In the genomic region with DNA sequence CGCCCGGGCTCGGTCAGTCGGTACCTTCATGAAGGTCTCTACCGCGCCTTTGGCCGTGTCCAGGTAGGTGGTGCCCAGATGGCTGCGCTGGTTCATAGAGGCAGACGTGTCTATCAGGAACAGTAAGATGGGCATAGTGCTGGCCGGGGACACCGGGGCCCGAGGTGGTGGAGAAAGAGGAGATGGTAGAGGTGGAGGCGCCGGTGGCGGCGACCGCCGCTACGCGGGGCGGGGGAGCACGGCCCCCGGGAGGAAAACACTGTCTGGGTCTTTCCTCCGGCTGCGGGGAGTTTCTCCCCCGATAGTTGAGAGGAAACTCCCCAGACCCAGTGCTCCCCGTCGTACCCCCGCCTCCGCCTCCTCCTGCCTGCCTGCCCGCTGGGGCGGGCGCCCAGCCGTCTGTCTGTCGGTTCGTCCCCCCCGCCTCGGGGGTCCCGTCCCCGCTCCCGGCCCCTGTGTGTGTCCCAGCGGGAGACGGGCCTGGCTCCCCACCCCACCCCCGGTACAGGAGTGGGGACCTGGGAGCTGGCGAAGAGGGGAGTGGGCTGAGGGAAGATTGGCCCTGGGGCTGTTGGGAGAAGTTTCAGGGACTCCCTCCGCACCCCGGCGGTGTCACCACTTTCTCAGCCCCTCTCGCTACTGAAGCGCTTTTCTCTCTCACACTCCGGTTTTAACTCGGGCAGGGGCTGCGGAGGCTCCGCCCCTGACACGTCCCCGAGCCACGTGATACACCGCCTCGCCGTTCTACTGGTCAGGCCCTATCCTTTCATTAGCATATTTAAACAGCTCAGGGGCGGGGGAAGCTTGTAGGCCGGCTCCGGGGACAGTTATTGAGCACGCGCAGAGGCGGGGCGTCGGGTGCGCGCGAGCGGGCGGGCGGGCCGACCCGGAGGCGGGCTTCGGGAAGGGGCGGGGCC, we compare ENCODE assay signal across 1 cellular context.
TF ChIP-seq lines count a peak whose summit lies in the region.

A gene with protein sequence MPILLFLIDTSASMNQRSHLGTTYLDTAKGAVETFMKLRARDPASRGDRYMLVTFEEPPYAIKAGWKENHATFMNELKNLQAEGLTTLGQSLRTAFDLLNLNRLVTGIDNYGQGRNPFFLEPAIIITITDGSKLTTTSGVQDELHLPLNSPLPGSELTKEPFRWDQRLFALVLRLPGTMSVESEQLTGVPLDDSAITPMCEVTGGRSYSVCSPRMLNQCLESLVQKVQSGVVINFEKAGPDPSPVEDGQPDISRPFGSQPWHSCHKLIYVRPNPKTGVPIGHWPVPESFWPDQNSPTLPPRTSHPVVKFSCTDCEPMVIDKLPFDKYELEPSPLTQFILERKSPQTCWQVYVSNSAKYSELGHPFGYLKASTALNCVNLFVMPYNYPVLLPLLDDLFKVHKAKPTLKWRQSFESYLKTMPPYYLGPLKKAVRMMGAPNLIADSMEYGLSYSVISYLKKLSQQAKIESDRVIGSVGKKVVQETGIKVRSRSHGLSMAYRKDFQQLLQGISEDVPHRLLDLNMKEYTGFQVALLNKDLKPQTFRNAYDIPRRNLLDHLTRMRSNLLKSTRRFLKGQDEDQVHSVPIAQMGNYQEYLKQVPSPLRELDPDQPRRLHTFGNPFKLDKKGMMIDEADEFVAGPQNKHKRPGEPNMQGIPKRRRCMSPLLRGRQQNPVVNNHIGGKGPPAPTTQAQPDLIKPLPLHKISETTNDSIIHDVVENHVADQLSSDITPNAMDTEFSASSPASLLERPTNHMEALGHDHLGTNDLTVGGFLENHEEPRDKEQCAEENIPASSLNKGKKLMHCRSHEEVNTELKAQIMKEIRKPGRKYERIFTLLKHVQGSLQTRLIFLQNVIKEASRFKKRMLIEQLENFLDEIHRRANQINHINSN (minus strand): TSS at position 646 of the 917 bp plus-strand sequence. CDS start 511 bp downstream, at position 135.

TF ChIP-seq in HepG2, 621 proteins besides CTCF, POLR2A, EP300 and RAD21 (continued from another document and continues in another):
- TF ChIP-seq, protein P1, sequence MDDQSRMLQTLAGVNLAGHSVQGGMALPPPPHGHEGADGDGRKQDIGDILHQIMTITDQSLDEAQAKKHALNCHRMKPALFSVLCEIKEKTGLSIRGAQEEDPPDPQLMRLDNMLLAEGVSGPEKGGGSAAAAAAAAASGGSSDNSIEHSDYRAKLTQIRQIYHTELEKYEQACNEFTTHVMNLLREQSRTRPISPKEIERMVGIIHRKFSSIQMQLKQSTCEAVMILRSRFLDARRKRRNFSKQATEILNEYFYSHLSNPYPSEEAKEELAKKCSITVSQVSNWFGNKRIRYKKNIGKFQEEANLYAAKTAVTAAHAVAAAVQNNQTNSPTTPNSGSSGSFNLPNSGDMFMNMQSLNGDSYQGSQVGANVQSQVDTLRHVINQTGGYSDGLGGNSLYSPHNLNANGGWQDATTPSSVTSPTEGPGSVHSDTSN (CRISPR knock-in tag; IDR thresholded peaks at IDR 0.05; ENCODE audit: borderline replicate concordance): 0 out of 2 replicates have a peak, but pooled peaks have one; percentile 74
- TF ChIP-seq CHCHD3 (CRISPR knock-in tag; IDR thresholded peaks at IDR 0.05) (no peak), TOE1 (CRISPR knock-in tag; IDR thresholded peaks at IDR 0.05) (0 out of 2 replicates have a peak, but pooled peaks have one; percentile 37), RBM39 (IDR thresholded peaks at IDR 0.05; ENCODE audit: low read depth, low read length, poor library complexity, severe bottlenecking) (peak; percentile 78), POLR2AphosphoS2 (IDR thresholded peaks at IDR 0.05; ENCODE audit: low read depth, low read length) (peak; percentile 96), GATA4 (IDR thresholded peaks at IDR 0.05; ENCODE audit: borderline replicate concordance, low read depth) (peak; percentile 94), PRPF4 (IDR thresholded peaks at IDR 0.05; ENCODE audit: low read depth, low read length, poor library complexity, severe bottlenecking) (no peak), ARID2 (CRISPR knock-in tag; IDR thresholded peaks at IDR 0.05; ENCODE audit: borderline replicate concordance) (peak; percentile 46; the same call in 1 of the 2 replicates), ZNF124 (CRISPR knock-in tag; IDR thresholded peaks at IDR 0.05) (peak; percentile 70; the same call in 1 of the 2 replicates), FOXC1 (CRISPR knock-in tag; IDR thresholded peaks at IDR 0.05; ENCODE audit: borderline replicate concordance) (no peak), ZNF703 (CRISPR knock-in tag; IDR thresholded peaks at IDR 0.05; ENCODE audit: borderline replicate concordance) (no peak)
- TF ChIP-seq, protein P2, sequence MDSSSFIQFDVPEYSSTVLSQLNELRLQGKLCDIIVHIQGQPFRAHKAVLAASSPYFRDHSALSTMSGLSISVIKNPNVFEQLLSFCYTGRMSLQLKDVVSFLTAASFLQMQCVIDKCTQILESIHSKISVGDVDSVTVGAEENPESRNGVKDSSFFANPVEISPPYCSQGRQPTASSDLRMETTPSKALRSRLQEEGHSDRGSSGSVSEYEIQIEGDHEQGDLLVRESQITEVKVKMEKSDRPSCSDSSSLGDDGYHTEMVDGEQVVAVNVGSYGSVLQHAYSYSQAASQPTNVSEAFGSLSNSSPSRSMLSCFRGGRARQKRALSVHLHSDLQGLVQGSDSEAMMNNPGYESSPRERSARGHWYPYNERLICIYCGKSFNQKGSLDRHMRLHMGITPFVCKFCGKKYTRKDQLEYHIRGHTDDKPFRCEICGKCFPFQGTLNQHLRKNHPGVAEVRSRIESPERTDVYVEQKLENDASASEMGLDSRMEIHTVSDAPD (CRISPR knock-in tag; IDR thresholded peaks at IDR 0.05): peak; percentile 43; the same call in 1 of the 2 replicates
- TF ChIP-seq, protein P3, sequence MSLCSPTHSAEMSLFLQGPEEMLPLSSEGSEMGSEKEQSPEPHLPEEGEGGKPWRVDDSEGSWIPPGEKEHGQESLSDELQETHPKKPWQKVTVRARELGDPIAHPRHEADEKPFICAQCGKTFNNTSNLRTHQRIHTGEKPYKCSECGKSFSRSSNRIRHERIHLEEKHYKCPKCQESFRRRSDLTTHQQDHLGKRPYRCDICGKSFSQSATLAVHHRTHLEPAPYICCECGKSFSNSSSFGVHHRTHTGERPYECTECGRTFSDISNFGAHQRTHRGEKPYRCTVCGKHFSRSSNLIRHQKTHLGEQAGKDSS (CRISPR knock-in tag; IDR thresholded peaks at IDR 0.05; ENCODE audit: borderline replicate concordance, low read depth): no peak
- TF ChIP-seq, protein P4, sequence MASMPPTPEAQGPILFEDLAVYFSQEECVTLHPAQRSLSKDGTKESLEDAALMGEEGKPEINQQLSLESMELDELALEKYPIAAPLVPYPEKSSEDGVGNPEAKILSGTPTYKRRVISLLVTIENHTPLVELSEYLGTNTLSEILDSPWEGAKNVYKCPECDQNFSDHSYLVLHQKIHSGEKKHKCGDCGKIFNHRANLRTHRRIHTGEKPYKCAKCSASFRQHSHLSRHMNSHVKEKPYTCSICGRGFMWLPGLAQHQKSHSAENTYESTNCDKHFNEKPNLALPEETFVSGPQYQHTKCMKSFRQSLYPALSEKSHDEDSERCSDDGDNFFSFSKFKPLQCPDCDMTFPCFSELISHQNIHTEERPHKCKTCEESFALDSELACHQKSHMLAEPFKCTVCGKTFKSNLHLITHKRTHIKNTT (CRISPR knock-in tag; IDR thresholded peaks at IDR 0.05): 0 out of 2 replicates have a peak, but pooled peaks have one; percentile 35
- TF ChIP-seq, protein P5, sequence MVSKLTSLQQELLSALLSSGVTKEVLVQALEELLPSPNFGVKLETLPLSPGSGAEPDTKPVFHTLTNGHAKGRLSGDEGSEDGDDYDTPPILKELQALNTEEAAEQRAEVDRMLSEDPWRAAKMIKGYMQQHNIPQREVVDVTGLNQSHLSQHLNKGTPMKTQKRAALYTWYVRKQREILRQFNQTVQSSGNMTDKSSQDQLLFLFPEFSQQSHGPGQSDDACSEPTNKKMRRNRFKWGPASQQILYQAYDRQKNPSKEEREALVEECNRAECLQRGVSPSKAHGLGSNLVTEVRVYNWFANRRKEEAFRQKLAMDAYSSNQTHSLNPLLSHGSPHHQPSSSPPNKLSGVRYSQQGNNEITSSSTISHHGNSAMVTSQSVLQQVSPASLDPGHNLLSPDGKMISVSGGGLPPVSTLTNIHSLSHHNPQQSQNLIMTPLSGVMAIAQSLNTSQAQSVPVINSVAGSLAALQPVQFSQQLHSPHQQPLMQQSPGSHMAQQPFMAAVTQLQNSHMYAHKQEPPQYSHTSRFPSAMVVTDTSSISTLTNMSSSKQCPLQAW (CRISPR knock-in tag; IDR thresholded peaks at IDR 0.05): 0 out of 2 replicates have a peak, but pooled peaks have one; percentile 39
- TF ChIP-seq, protein P6, sequence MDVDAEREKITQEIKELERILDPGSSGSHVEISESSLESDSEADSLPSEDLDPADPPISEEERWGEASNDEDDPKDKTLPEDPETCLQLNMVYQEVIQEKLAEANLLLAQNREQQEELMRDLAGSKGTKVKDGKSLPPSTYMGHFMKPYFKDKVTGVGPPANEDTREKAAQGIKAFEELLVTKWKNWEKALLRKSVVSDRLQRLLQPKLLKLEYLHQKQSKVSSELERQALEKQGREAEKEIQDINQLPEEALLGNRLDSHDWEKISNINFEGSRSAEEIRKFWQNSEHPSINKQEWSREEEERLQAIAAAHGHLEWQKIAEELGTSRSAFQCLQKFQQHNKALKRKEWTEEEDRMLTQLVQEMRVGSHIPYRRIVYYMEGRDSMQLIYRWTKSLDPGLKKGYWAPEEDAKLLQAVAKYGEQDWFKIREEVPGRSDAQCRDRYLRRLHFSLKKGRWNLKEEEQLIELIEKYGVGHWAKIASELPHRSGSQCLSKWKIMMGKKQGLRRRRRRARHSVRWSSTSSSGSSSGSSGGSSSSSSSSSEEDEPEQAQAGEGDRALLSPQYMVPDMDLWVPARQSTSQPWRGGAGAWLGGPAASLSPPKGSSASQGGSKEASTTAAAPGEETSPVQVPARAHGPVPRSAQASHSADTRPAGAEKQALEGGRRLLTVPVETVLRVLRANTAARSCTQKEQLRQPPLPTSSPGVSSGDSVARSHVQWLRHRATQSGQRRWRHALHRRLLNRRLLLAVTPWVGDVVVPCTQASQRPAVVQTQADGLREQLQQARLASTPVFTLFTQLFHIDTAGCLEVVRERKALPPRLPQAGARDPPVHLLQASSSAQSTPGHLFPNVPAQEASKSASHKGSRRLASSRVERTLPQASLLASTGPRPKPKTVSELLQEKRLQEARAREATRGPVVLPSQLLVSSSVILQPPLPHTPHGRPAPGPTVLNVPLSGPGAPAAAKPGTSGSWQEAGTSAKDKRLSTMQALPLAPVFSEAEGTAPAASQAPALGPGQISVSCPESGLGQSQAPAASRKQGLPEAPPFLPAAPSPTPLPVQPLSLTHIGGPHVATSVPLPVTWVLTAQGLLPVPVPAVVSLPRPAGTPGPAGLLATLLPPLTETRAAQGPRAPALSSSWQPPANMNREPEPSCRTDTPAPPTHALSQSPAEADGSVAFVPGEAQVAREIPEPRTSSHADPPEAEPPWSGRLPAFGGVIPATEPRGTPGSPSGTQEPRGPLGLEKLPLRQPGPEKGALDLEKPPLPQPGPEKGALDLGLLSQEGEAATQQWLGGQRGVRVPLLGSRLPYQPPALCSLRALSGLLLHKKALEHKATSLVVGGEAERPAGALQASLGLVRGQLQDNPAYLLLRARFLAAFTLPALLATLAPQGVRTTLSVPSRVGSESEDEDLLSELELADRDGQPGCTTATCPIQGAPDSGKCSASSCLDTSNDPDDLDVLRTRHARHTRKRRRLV (CRISPR knock-in tag; IDR thresholded peaks at IDR 0.05): peak; percentile 61; the same call in 1 of the 2 replicates
- TF ChIP-seq, protein P7, sequence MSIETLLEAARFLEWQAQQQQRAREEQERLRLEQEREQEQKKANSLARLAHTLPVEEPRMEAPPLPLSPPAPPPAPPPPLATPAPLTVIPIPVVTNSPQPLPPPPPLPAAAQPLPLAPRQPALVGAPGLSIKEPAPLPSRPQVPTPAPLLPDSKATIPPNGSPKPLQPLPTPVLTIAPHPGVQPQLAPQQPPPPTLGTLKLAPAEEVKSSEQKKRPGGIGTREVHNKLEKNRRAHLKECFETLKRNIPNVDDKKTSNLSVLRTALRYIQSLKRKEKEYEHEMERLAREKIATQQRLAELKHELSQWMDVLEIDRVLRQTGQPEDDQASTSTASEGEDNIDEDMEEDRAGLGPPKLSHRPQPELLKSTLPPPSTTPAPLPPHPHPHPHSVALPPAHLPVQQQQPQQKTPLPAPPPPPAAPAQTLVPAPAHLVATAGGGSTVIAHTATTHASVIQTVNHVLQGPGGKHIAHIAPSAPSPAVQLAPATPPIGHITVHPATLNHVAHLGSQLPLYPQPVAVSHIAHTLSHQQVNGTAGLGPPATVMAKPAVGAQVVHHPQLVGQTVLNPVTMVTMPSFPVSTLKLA (IDR thresholded peaks at IDR 0.05): 0 out of 2 replicates have a peak, but pooled peaks have one; percentile 32
- TF ChIP-seq, protein P8, sequence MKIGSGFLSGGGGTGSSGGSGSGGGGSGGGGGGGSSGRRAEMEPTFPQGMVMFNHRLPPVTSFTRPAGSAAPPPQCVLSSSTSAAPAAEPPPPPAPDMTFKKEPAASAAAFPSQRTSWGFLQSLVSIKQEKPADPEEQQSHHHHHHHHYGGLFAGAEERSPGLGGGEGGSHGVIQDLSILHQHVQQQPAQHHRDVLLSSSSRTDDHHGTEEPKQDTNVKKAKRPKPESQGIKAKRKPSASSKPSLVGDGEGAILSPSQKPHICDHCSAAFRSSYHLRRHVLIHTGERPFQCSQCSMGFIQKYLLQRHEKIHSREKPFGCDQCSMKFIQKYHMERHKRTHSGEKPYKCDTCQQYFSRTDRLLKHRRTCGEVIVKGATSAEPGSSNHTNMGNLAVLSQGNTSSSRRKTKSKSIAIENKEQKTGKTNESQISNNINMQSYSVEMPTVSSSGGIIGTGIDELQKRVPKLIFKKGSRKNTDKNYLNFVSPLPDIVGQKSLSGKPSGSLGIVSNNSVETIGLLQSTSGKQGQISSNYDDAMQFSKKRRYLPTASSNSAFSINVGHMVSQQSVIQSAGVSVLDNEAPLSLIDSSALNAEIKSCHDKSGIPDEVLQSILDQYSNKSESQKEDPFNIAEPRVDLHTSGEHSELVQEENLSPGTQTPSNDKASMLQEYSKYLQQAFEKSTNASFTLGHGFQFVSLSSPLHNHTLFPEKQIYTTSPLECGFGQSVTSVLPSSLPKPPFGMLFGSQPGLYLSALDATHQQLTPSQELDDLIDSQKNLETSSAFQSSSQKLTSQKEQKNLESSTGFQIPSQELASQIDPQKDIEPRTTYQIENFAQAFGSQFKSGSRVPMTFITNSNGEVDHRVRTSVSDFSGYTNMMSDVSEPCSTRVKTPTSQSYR (CRISPR knock-in tag; IDR thresholded peaks at IDR 0.05; ENCODE audit: borderline replicate concordance): peak; percentile 23; the same call in 1 of the 2 replicates
- TF ChIP-seq, protein P9, sequence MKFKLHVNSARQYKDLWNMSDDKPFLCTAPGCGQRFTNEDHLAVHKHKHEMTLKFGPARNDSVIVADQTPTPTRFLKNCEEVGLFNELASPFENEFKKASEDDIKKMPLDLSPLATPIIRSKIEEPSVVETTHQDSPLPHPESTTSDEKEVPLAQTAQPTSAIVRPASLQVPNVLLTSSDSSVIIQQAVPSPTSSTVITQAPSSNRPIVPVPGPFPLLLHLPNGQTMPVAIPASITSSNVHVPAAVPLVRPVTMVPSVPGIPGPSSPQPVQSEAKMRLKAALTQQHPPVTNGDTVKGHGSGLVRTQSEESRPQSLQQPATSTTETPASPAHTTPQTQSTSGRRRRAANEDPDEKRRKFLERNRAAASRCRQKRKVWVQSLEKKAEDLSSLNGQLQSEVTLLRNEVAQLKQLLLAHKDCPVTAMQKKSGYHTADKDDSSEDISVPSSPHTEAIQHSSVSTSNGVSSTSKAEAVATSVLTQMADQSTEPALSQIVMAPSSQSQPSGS (CRISPR knock-in tag; IDR thresholded peaks at IDR 0.05): peak; percentile 67; the same call in 1 of the 2 replicates
- TF ChIP-seq, protein P10, sequence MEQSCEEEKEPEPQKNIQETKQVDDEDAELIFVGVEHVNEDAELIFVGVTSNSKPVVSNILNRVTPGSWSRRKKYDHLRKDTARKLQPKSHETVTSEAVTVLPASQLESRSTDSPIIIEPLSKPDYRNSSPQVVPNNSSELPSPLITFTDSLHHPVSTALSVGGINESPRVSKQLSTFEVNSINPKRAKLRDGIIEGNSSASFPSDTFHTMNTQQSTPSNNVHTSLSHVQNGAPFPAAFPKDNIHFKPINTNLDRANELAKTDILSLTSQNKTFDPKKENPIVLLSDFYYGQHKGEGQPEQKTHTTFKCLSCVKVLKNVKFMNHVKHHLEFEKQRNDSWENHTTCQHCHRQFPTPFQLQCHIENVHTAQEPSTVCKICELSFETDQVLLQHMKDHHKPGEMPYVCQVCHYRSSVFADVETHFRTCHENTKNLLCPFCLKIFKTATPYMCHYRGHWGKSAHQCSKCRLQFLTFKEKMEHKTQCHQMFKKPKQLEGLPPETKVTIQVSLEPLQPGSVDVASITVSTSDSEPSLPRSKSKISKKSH (CRISPR knock-in tag; IDR thresholded peaks at IDR 0.05; ENCODE audit: borderline replicate concordance): no peak
